ENCODE assay signal across 15 cellular contexts in the genomic region with DNA sequence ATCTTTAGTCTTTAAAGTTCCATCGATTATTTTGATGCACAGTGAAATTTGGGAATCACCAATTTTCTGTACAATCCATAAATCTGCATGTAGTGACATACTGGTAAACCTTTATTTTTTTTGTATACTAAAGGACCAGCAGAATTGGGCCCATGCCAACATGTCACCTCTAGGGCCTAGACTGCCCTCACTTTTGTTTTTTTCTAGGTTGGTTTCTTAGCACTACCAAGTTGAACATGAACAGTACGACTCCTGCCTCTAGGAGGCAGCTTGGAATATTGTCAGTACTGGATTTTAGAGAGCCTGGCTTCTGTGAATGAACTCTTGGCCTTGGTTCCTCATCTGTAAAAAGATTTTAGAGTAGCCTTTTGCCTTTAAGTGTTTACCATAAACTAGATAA. TPM values are rescaled to one million over a fixed set of nuclear protein-coding genes. Genes with fewer than 3 reads are reported as not detected.
A peak's percentile ranks its signal among the peaks of the same experiment; 100 is the strongest.
DNase-seq lines count a peak whose midpoint lies in the region; ATAC-seq, FAIRE-seq and TF ChIP-seq lines count a peak whose summit lies in the region.
"Had no signal": no experiment of that assay in that cellular context is flagged by ENCODE, and none has a peak within 500 bp of the region (broad histone marks: within the 10 kb centered on the region; RNA-seq: fewer than 3 reads in every experiment).

No MANE protein-coding gene starts in this region.

- H2BK12ac ChIP-seq in neuronal stem cell (ENCODE audit: low read length), result no peak overlapping the region

- H3K9me3 ChIP-seq in K562 (replicated peaks; ENCODE audit: control insufficient read depth, insufficient read depth, low read depth, low read length) (no peaks in the 10 kb centered on the region), HepG2 (ENCODE audit: low read length) (no peaks in the 10 kb centered on the region), spleen (no peaks in the 10 kb centered on the region), neuronal stem cell (replicated peaks in 1 of 2; ENCODE audit: control insufficient read depth in 2 of 2, insufficient read depth in 1 of 2, low read depth in 1 of 2, low read length in 2 of 2) (peaks cover 0 to 3% of the 10 kb centered on the region in 2 donors)
- H3K9me3 ChIP-seq: gastroesophageal sphincter had no signal

- H3K4me3 ChIP-seq in K562 (no peak overlapping the region), HepG2 (replicated peaks in 1 of 3; ENCODE audit: insufficient read depth in 1 of 3, low read depth in 2 of 3, low read length in 3 of 3) (no peak overlapping the region), spleen (no peak overlapping the region), neuronal stem cell (ENCODE audit: low read length in 2 of 2) (no peak overlapping the region)
- H3K4me3 ChIP-seq: BLaER1, gastroesophageal sphincter had no signal

- no peak overlapping the region for H3K14ac ChIP-seq in neuronal stem cell (ENCODE audit: low read length)

- peaks cover 6% of the 10 kb centered on the region for H3K79me1 ChIP-seq in neuronal stem cell (ENCODE audit: low read depth, low read length)

- TF ChIP-seq CTCF in C4-2B (conservative IDR thresholded peaks at IDR 0.05) (peak; percentile 19), K562 (IDR thresholded peaks at IDR 0.05 in 2 of 3, conservative IDR thresholded peaks at IDR 0.05 in 1 of 3; ENCODE audit: insufficient read depth in 2 of 3, low read depth in 1 of 3, low read length in 3 of 3) (peak; percentile 4 to 47 (median 26); a peak in 2 of 6 replicates), HepG2 (CRISPR knock-in tag; IDR thresholded peaks at IDR 0.05) (no peak), spleen (IDR thresholded peaks at IDR 0.05 in 8 of 11, conservative IDR thresholded peaks at IDR 0.05 in 3 of 11) (no peak)

- no peak overlapping the region for H2AK5ac ChIP-seq in neuronal stem cell (ENCODE audit: low read depth, low read length)

- H4K8ac ChIP-seq in neuronal stem cell (ENCODE audit: low read depth, low read length), result no peak overlapping the region

- in situ Hi-C loops in K562 (cut with MboI), result no loop called here
- in situ Hi-C loops in HepG2 (cut with HindIII; ENCODE audit: extremely low pct_ligation_motif_present, low pct_unique_long_range_greater_than_20kb), result no loop called here

- no peak for TF ChIP-seq POLR2A in K562 (conservative IDR thresholded peaks at IDR 0.05)
- TF ChIP-seq POLR2A in HepG2 (IDR thresholded peaks at IDR 0.05; ENCODE audit: insufficient read depth in 1 of 2, low read depth in 2 of 2, low read length in 2 of 2), result no peak
- no peak for TF ChIP-seq POLR2A in spleen (IDR thresholded peaks at IDR 0.05)

- ATAC-seq in K562 (peak; percentile 80), HepG2 (peak; percentile 82), GM21717 (IDR thresholded peaks at IDR 0.05; ENCODE audit: unreplicated experiment) (no peak)
- ATAC-seq: gastroesophageal sphincter; natural killer cell treated with Interleukin-12 subunit alpha and Interleukin-12 subunit beta and Interleukin-15 and Interleukin-18, amount 100 ng/mL, for 72 hours had no signal

- H3K9ac ChIP-seq in K562 (ENCODE audit: insufficient read depth in 1 of 2, low read depth in 2 of 2, low read length in 2 of 2), result no peak overlapping the region
- H3K9ac ChIP-seq in HepG2 (ENCODE audit: insufficient read depth, low read depth, low read length), result no peak overlapping the region
- no peak overlapping the region for H3K9ac ChIP-seq in neuronal stem cell (ENCODE audit: low read depth, low read length, poor library complexity)
- H3K9ac ChIP-seq: BLaER1 had no signal

- H3K36me3 ChIP-seq in K562 (ENCODE audit: control insufficient read depth, insufficient read depth, low read length) (peaks cover 27% of the 10 kb centered on the region; the same call in 2 of the 3 replicates), HepG2 (replicated peaks in 1 of 2; ENCODE audit: control insufficient read depth in 1 of 2, insufficient read depth in 2 of 2, low read length in 2 of 2) (peaks cover 0 to 2% of the 10 kb centered on the region in 2 experiments; a peak in 3 of 5 replicates), spleen (peaks cover 0 to 22% (median 0%) of the 10 kb centered on the region in 6 donors), neuronal stem cell (replicated peaks in 1 of 2; ENCODE audit: control insufficient read depth in 2 of 2, insufficient read depth in 2 of 2, low read length in 2 of 2) (peaks cover 3 to 47% of the 10 kb centered on the region in 2 donors)

- H3K27me3 ChIP-seq in K562 (ENCODE audit: control insufficient read depth in 2 of 2, insufficient read depth in 2 of 2, low read length in 2 of 2) (no peaks in the 10 kb centered on the region), HepG2 (ENCODE audit: control insufficient read depth in 1 of 2, insufficient read depth in 2 of 2, low read length in 2 of 2) (no peaks in the 10 kb centered on the region), spleen (replicated peaks in 1 of 7) (no peaks in the 10 kb centered on the region), neuronal stem cell (ENCODE audit: control insufficient read depth in 3 of 3, insufficient read depth in 3 of 3, low read depth in 1 of 3, low read length in 3 of 3) (no peaks in the 10 kb centered on the region)
- H3K27me3 ChIP-seq: BLaER1, gastroesophageal sphincter had no signal

- H3K79me2 ChIP-seq in K562 (ENCODE audit: control insufficient read depth, insufficient read depth, low read length), result peaks cover 15% of the 10 kb centered on the region; the same call in 1 of the 3 replicates
- no peaks in the 10 kb centered on the region for H3K79me2 ChIP-seq in HepG2 (ENCODE audit: insufficient read depth, low read length)

- no peaks in the 10 kb centered on the region for H3K9me1 ChIP-seq in K562 (ENCODE audit: control insufficient read depth, insufficient read depth, low read length)

- H3K4me1 ChIP-seq in K562 (replicated peaks in 1 of 2; ENCODE audit: control insufficient read depth in 2 of 2, insufficient read depth in 2 of 2, low read length in 2 of 2) (peaks cover 2 to 3% of the 10 kb centered on the region in 2 experiments; a peak in 3 of 5 replicates), HepG2 (ENCODE audit: insufficient read depth, low read length) (no peaks in the 10 kb centered on the region; the same call in 1 of the 2 replicates), spleen (peaks cover 3 to 44% (median 21%) of the 10 kb centered on the region in 6 donors), neuronal stem cell (ENCODE audit: control insufficient read depth in 2 of 2, insufficient read depth in 1 of 2, low read depth in 1 of 2, low read length in 2 of 2) (peaks cover 0 to under 1% of the 10 kb centered on the region in 2 donors)

- intact Hi-C loops in K562 (cut with micrococcal nuclease) (loop anchor here (10.0 kb wide), 1 partner anchor 260 kb away; no protein-coding TSS in a partner anchor), HepG2 (cut with micrococcal nuclease; ENCODE audit: unreplicated experiment) (loop anchor here (10.0 kb wide), 1 partner anchor 110 kb away; no protein-coding TSS in a partner anchor), spleen (cut with DNase I; ENCODE audit: low total_unique reads) (no loop called here)

- DNase-seq in LHCN-M2 (ENCODE audit: low read depth) (peak; percentile 5), K562 (ENCODE audit: extremely low read depth in 1 of 4, low spot score in 3 of 4) (peak in 3 of 4 experiments; percentile 27 to 41 (median 34)), HepG2 (ENCODE audit: low spot score) (no peak), spleen (no peak), neuronal stem cell (ENCODE audit: low spot score) (no peak), AG08396 (ENCODE audit: low spot score) (no peak)
- DNase-seq: activated CD4-positive, alpha-beta T cell treated with anti-CD3 and anti-CD28 coated beads, Interleukin-2, amount 50 U/mL, for 1 hour; activated gamma-delta T cell; NCI-H1694 treated with DMSO at 0.1 percent for 48 hours had no signal

- no peak overlapping the region for H3K4ac ChIP-seq in neuronal stem cell (ENCODE audit: low read length)

- H3K27ac ChIP-seq in C4-2B (no peak overlapping the region), K562 (ENCODE audit: extremely low read depth, low read depth, low read length) (no peak overlapping the region), HepG2 (ENCODE audit: extremely low read length, insufficient read depth, low read length) (no peak overlapping the region), spleen (no peak overlapping the region), neuronal stem cell (replicated peaks; ENCODE audit: low read length) (no peak overlapping the region)
- H3K27ac ChIP-seq: BLaER1, gastroesophageal sphincter had no signal

- POLR2A ChIA-PET in K562 (lab: Yijun Ruan, JAX), result interaction anchor here (0.6 to 2.6 kb wide), 4 partner anchors 9 to 59 kb away, joined by 3 to 18 read pairs (median 3); no protein-coding TSS in a partner anchor
- POLR2A ChIA-PET in HepG2 (lab: Yijun Ruan, JAX), result no interaction called here

- TF ChIP-seq EP300 in K562 (IDR thresholded peaks at IDR 0.05; ENCODE audit: low read length), result no peak
- TF ChIP-seq EP300 in HepG2 (IDR thresholded peaks at IDR 0.05; ENCODE audit: low read depth in 2 of 2, low read length in 2 of 2), result no peak
- TF ChIP-seq EP300 in HepG2 (CRISPR knock-in tag; IDR thresholded peaks at IDR 0.05; ENCODE audit: borderline replicate concordance), result no peak

- H2AFZ ChIP-seq in K562 (ENCODE audit: low read depth, low read length) (no peak overlapping the region), HepG2 (ENCODE audit: low read length) (no peak overlapping the region), neuronal stem cell (ENCODE audit: low read length) (no peak overlapping the region)

- 71% methylated on average over 2 of the region's 2 CpGs for WGBS in K562 (ENCODE audit: insufficient coverage, low coverage, missing lambda C conversion rate)
- WGBS in HepG2 (ENCODE audit: low lambda C conversion rate), result 96% methylated on average over 2 of the region's 2 CpGs
- 87 to 98% (median 95%) methylated on average over 2 of the region's 2 CpGs for WGBS in spleen, 5 donors
- no CpG with 5 or more reads among the region's 2 CpGs for WGBS in neuronal stem cell (ENCODE audit: extremely low coverage in 2 of 2, insufficient read length in 2 of 2, insufficient replicate concordance in 1 of 2), 2 donors

- H4K20me1 ChIP-seq in K562 (replicated peaks; ENCODE audit: control insufficient read depth, insufficient read depth, low read length) (no peaks in the 10 kb centered on the region), HepG2 (ENCODE audit: insufficient read depth, low read length) (peaks cover 11% of the 10 kb centered on the region)

- TF ChIP-seq RAD21 in K562 (CRISPR knock-in tag; conservative IDR thresholded peaks at IDR 0.05 in 1 of 2, IDR thresholded peaks at IDR 0.05 in 1 of 2), result no peak; a peak in 1 of 4 replicates
- TF ChIP-seq RAD21 in HepG2 (CRISPR knock-in tag; IDR thresholded peaks at IDR 0.05), result no peak

- FAIRE-seq in K562 (lab: Jason Lieb, UNC), result no peak
- FAIRE-seq in HepG2 (lab: Jason Lieb, UNC), result no peak
- FAIRE-seq: HTR-8/SVneo had no signal

- BruUV-seq in K562 (replicated peaks; lab: Mats Ljungman, UMichigan) (no TSS peak), HepG2 (replicated peaks; lab: Mats Ljungman, UMichigan) (no TSS peak)

- H3K23ac ChIP-seq in neuronal stem cell (ENCODE audit: low read depth, low read length, poor library complexity), result no peak overlapping the region

- H2BK5ac ChIP-seq in neuronal stem cell (ENCODE audit: low read length), result no peak overlapping the region

- H4K91ac ChIP-seq in neuronal stem cell (ENCODE audit: low read depth, low read length, poor library complexity), result no peak overlapping the region

- H2BK15ac ChIP-seq in neuronal stem cell (ENCODE audit: low read length), result no peak overlapping the region

- no peak overlapping the region for H3K4me2 ChIP-seq in K562 (ENCODE audit: insufficient read depth, low read length)
- H3K4me2 ChIP-seq in HepG2 (ENCODE audit: low read depth, low read length), result no peak overlapping the region
- no peak overlapping the region for H3K4me2 ChIP-seq in neuronal stem cell (ENCODE audit: insufficient read depth, low read length, poor library complexity, severe bottlenecking)
- H3K4me2 ChIP-seq: BLaER1 had no signal

- CTCF ChIA-PET in K562 (lab: Yijun Ruan, JAX; ENCODE audit: low intra/inter-chr PET ratio) (no interaction called here), HepG2 (lab: Yijun Ruan, JAX; ENCODE audit: low intra/inter-chr PET ratio, low total read pairs) (no interaction called here)

- H3K18ac ChIP-seq in neuronal stem cell (ENCODE audit: low read length), result no peak overlapping the region

- no peak overlapping the region for H2BK120ac ChIP-seq in neuronal stem cell (ENCODE audit: low read depth, low read length)

RNA-seq across cellular contexts. Expression of a gene that starts 32.3 kb away (rescaled TPM):
- 15.2 and 19.3 TPM in 2 replicates for total RNA-seq in LHCN-M2 (2014; rRNA removed)
- polyA plus RNA-seq in LHCN-M2 (2012), result 6.3 TPM
- 6.4 and 13.1 TPM in 2 replicates for total RNA-seq in K562 (2011; cell fraction: chromatin; rRNA removed; ENCODE audit: low replicate concordance)
- total RNA-seq in K562 (2011; cell fraction: nucleolus; rRNA removed), result 4.0 and 4.3 TPM in 2 replicates
- 11.9 and 17.8 TPM in 2 replicates for total RNA-seq in K562 (2011; cell fraction: nucleoplasm; rRNA removed)
- 5.5 and 6.1 TPM in 2 replicates for total RNA-seq in K562 (2014; rRNA removed)
- total RNA-seq in K562 (2014; rRNA removed; fragmentation: Illumina TruSeq; extraction: Trizol), result 8.4 TPM in 2 replicates
- 10.3 and 10.8 TPM in 2 replicates for total RNA-seq in K562 (2015; rRNA removed; fragmentation: Illumina TruSeq; extraction: Trizol)
- 4.3 and 5.1 TPM in 2 replicates for total RNA-seq in K562 (2021)
- polyA plus RNA-seq in K562 (2011; rRNA removed), result 5.3 and 7.1 TPM in 2 replicates
- polyA plus RNA-seq in K562 (2011; cell fraction: cytosol; rRNA removed), result 1.6 and 3.9 TPM in 2 replicates
- polyA plus RNA-seq in K562 (2011; cell fraction: nucleus; rRNA removed), result 3.1 and 3.7 TPM in 2 replicates
- 3.6 and 4.8 TPM in 2 replicates for polyA plus RNA-seq in K562 (2012)
- polyA plus RNA-seq in K562 (2014; fragmentation: Illumina TruSeq; extraction: Trizol), result 5.9 and 6.9 TPM in 2 replicates
- 1 to 10 TPM; 5.5 to 5.6 TPM for polyA plus RNA-seq in K562 (2014; fragmentation: Nextera tagmentation; extraction: Ambion mirVana)
- 6.3 and 6.4 TPM in 2 replicates for polyA plus RNA-seq in K562 (2014; rRNA removed)
- 6.5 and 8.6 TPM in 2 replicates for polyA minus RNA-seq in K562 (2011; rRNA and poly(A)+ RNA removed)
- polyA minus RNA-seq in K562 (2011; cell fraction: cytosol; rRNA and poly(A)+ RNA removed), result 2.4 and 2.7 TPM in 2 replicates
- polyA minus RNA-seq in K562 (2011; cell fraction: nucleus; rRNA and poly(A)+ RNA removed), result 6.5 and 9.6 TPM in 2 replicates
- total RNA-seq in HepG2 (2016; rRNA removed; fragmentation: Illumina TruSeq; extraction: Trizol), result 8.0 and 10.5 TPM in 2 replicates
- total RNA-seq in HepG2 (2016; cell fraction: cytosol; rRNA removed; fragmentation: Illumina TruSeq; extraction: Trizol; ENCODE audit: low read depth), result 6.8 and 7.5 TPM in 2 replicates
- total RNA-seq in HepG2 (2016; cell fraction: insoluble cytoplasmic fraction; rRNA removed; fragmentation: Illumina TruSeq; extraction: Trizol), result 8.5 and 11.2 TPM in 2 replicates
- total RNA-seq in HepG2 (2016; cell fraction: membrane; rRNA removed; fragmentation: Illumina TruSeq; extraction: Trizol), result 5.0 and 6.3 TPM in 2 replicates
- 6.0 and 7.0 TPM in 2 replicates for total RNA-seq in HepG2 (2016; cell fraction: nucleus; rRNA removed; fragmentation: Illumina TruSeq; extraction: Trizol)
- 4.3 and 4.5 TPM in 2 replicates for polyA plus RNA-seq in HepG2 (2011; rRNA removed)
- polyA plus RNA-seq in HepG2 (2011; cell fraction: cytosol; rRNA removed), result 2.3 and 4.0 TPM in 2 replicates
- 1.8 and 3.5 TPM in 2 replicates for polyA plus RNA-seq in HepG2 (2011; cell fraction: nucleus; rRNA removed)
- polyA plus RNA-seq in HepG2 (2012), result 6.4 and 6.7 TPM in 2 replicates
- 1.1 TPM in 2 replicates for polyA plus RNA-seq in HepG2 (2016; cell fraction: cytosol; fragmentation: Illumina TruSeq; extraction: Trizol; ENCODE audit: low read depth)
- polyA plus RNA-seq in HepG2 (2016; cell fraction: insoluble cytoplasmic fraction; fragmentation: Illumina TruSeq; extraction: Trizol; ENCODE audit: low read depth), result 10.4 and 12.6 TPM in 2 replicates
- 2.2 and 3.1 TPM in 2 replicates for polyA plus RNA-seq in HepG2 (2016; cell fraction: membrane; fragmentation: Illumina TruSeq; extraction: Trizol; ENCODE audit: low read depth)
- 7.0 and 7.8 TPM in 2 replicates for polyA plus RNA-seq in HepG2 (2016; cell fraction: nucleus; fragmentation: Illumina TruSeq; extraction: Trizol; ENCODE audit: insufficient read depth, low read depth)
- 2.0 and 2.2 TPM in 2 replicates for polyA minus RNA-seq in HepG2 (2011; rRNA and poly(A)+ RNA removed; ENCODE audit: low replicate concordance)
- 4.0 and 6.2 TPM in 2 replicates for polyA minus RNA-seq in HepG2 (2011; cell fraction: cytosol; rRNA and poly(A)+ RNA removed)
- 12.7 and 14.3 TPM in 2 replicates for polyA minus RNA-seq in HepG2 (2011; cell fraction: nucleus; rRNA and poly(A)+ RNA removed)
- total RNA-seq in spleen, result 10 to 100 TPM in 2 of 7 donors, 1 to 10 TPM in 5; 6.3 to 14.2 (median 9.2) TPM
- polyA plus RNA-seq in spleen, result 1 to 10 TPM; 3.5 to 8.1 (median 4.9) TPM
- polyA plus RNA-seq in neuronal stem cell (2013, experiment 1 of 2), result 7.9 TPM
- 8.2 TPM for polyA plus RNA-seq in neuronal stem cell (2013, experiment 2 of 2)

RNA-seq across cellular contexts. Expression of a gene that starts 32.5 kb away (rescaled TPM):
- total RNA-seq in LHCN-M2 (2014; rRNA removed) (1,343 and 2,157 TPM in 2 replicates), K562 (2014; rRNA removed) (2,466 and 2,533 TPM in 2 replicates), K562 (2014; rRNA removed; fragmentation: Illumina TruSeq; extraction: Trizol) (1,923 and 2,393 TPM in 2 replicates), K562 (2015; rRNA removed; fragmentation: Illumina TruSeq; extraction: Trizol) (2,774 and 3,068 TPM in 2 replicates), K562 (2021) (2,579 and 2,753 TPM in 2 replicates), HepG2 (2016; rRNA removed; fragmentation: Illumina TruSeq; extraction: Trizol) (1,297 and 1,763 TPM in 2 replicates), spleen (1,000 to 10,000 TPM; 1,270 to 1,952 (median 1,638) TPM)
- 2,998 TPM for polyA plus RNA-seq in LHCN-M2 (2012)
- 238 and 411 TPM in 2 replicates for total RNA-seq in K562 (2011; cell fraction: chromatin; rRNA removed; ENCODE audit: low replicate concordance)
- 765 and 867 TPM in 2 replicates for total RNA-seq in K562 (2011; cell fraction: nucleolus; rRNA removed)
- 735 and 1,463 TPM in 2 replicates for total RNA-seq in K562 (2011; cell fraction: nucleoplasm; rRNA removed)
- polyA plus RNA-seq in K562 (2011; rRNA removed) (4,017 and 4,081 TPM in 2 replicates), K562 (2014; fragmentation: Illumina TruSeq; extraction: Trizol) (3,791 and 3,928 TPM in 2 replicates), K562 (2014; fragmentation: Nextera tagmentation; extraction: Ambion mirVana) (1,000 to 10,000 TPM; 7,800 to 8,850 TPM), K562 (2014; rRNA removed) (5,148 and 5,287 TPM in 2 replicates), HepG2 (2011; rRNA removed) (3,693 and 3,955 TPM in 2 replicates), spleen (1,000 to 10,000 TPM; 4,457 to 6,830 (median 5,860) TPM)
- polyA plus RNA-seq in K562 (2011; cell fraction: cytosol; rRNA removed), result 6,575 and 7,027 TPM in 2 replicates
- polyA plus RNA-seq in K562 (2011; cell fraction: nucleus; rRNA removed), result 1,268 and 2,124 TPM in 2 replicates
- polyA plus RNA-seq in K562 (2012), result 3,041 and 6,015 TPM in 2 replicates
- polyA minus RNA-seq in K562 (2011; rRNA and poly(A)+ RNA removed), result 1,404 and 1,476 TPM in 2 replicates
- polyA minus RNA-seq in K562 (2011; cell fraction: cytosol; rRNA and poly(A)+ RNA removed), result 1,271 and 1,367 TPM in 2 replicates
- polyA minus RNA-seq in K562 (2011; cell fraction: nucleus; rRNA and poly(A)+ RNA removed), result 253 and 438 TPM in 2 replicates
- total RNA-seq in HepG2 (2016; cell fraction: cytosol; rRNA removed; fragmentation: Illumina TruSeq; extraction: Trizol; ENCODE audit: low read depth), result 1,586 and 1,699 TPM in 2 replicates
- total RNA-seq in HepG2 (2016; cell fraction: insoluble cytoplasmic fraction; rRNA removed; fragmentation: Illumina TruSeq; extraction: Trizol), result 1,351 and 1,926 TPM in 2 replicates
- total RNA-seq in HepG2 (2016; cell fraction: membrane; rRNA removed; fragmentation: Illumina TruSeq; extraction: Trizol), result 3,254 and 3,418 TPM in 2 replicates
- 503 TPM in 2 replicates for total RNA-seq in HepG2 (2016; cell fraction: nucleus; rRNA removed; fragmentation: Illumina TruSeq; extraction: Trizol)
- 6,013 and 6,757 TPM in 2 replicates for polyA plus RNA-seq in HepG2 (2011; cell fraction: cytosol; rRNA removed)
- 1,196 and 1,371 TPM in 2 replicates for polyA plus RNA-seq in HepG2 (2011; cell fraction: nucleus; rRNA removed)
- 2,819 and 3,574 TPM in 2 replicates for polyA plus RNA-seq in HepG2 (2012)
- polyA plus RNA-seq in HepG2 (2016; cell fraction: cytosol; fragmentation: Illumina TruSeq; extraction: Trizol; ENCODE audit: low read depth), result 3,375 and 3,723 TPM in 2 replicates
- polyA plus RNA-seq in HepG2 (2016; cell fraction: insoluble cytoplasmic fraction; fragmentation: Illumina TruSeq; extraction: Trizol; ENCODE audit: low read depth), result 2,788 and 2,868 TPM in 2 replicates
- 4,974 and 5,217 TPM in 2 replicates for polyA plus RNA-seq in HepG2 (2016; cell fraction: membrane; fragmentation: Illumina TruSeq; extraction: Trizol; ENCODE audit: low read depth)
- polyA plus RNA-seq in HepG2 (2016; cell fraction: nucleus; fragmentation: Illumina TruSeq; extraction: Trizol; ENCODE audit: insufficient read depth, low read depth), result 1,295 and 1,318 TPM in 2 replicates
- polyA minus RNA-seq in HepG2 (2011; rRNA and poly(A)+ RNA removed; ENCODE audit: low replicate concordance), result 1,424 and 2,177 TPM in 2 replicates
- polyA minus RNA-seq in HepG2 (2011; cell fraction: cytosol; rRNA and poly(A)+ RNA removed), result 848 and 1,008 TPM in 2 replicates
- polyA minus RNA-seq in HepG2 (2011; cell fraction: nucleus; rRNA and poly(A)+ RNA removed), result 296 and 376 TPM in 2 replicates
- 4,302 TPM for polyA plus RNA-seq in neuronal stem cell (2013, experiment 1 of 2)
- 4,254 TPM for polyA plus RNA-seq in neuronal stem cell (2013, experiment 2 of 2)

Comparison
In these comparisons a context has a peak if more than half of its experiments do, and no peak if none do; other contexts are left out.
1. CTCF ChIP-seq: peak in C4-2B (single experiment) and K562 (3 of 3); none in HepG2 (single experiment) and spleen (0 of 11).
2. DNase-seq: peak in LHCN-M2 (single experiment) and K562 (3 of 4); none in HepG2 (single experiment), spleen (single experiment), neuronal stem cell (single experiment) and AG08396 (single experiment).